ENCODE assay signal across 8 cellular contexts in the genomic region with DNA sequence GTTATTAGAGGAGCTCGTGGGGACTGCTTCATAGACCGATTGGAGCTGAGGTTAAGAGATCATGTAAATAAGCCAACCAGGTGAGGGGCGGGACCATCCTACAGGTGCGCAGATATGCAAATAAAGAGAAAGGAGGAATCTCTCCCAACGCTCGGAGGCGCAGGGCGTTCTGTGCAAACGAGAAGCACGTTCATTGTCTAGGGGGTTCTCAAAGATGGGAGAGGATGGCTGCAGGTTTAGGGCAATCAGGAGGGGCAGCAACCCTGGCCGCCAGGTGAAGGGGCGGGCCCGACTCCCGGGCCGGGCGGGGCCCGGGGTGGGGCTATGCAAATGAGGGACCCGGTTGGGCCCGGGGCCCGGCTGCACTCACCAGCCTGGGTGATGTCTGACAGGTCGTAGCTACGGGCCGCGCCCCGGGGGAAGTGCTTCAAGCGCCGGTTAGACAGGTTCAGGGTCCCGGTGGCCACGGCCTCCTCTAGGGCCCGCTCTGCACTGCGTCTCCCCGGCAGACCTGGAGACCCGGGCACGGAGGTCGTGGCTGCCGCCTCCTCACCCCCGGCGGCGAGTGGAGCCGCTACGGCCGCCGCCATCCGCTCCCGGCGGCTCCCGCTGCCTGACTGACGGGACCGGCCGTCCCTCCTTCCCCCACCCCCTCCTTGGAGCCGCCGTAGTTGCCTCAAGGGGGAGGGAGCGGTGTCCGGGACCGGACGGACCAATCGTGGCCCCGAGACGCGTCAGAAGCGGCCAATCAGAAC. TPM values are rescaled to one million over a fixed set of nuclear protein-coding genes. Genes with fewer than 3 reads are reported as not detected.
A peak's percentile ranks its signal among the peaks of the same experiment; 100 is the strongest.
DNase-seq lines count a peak whose midpoint lies in the region; ATAC-seq, FAIRE-seq and TF ChIP-seq lines count a peak whose summit lies in the region.

LRCH4 (minus strand) TSS at position 619 of the 755 bp plus-strand sequence; CDS start at position 590, 29 bp downstream.

- intact Hi-C loops in Caco-2 (cut with micrococcal nuclease; ENCODE audit: unreplicated experiment) (loop anchor here (1.0 to 2.0 kb wide), 5 partner anchors 19 to 267 kb away; partner anchors contain the start of genes GNB2, MOSPD3 and SLC12A9), mammary epithelial cell (cut with micrococcal nuclease) (loop anchor here (1.0 to 2.0 kb wide), 4 partner anchors 19 to 156 kb away; partner anchors contain the start of genes MEPCE and MOSPD3), kidney (cut with DNase I) (no loop called here)

- H3K79me2 ChIP-seq in mammary epithelial cell (ENCODE audit: insufficient read depth, low read length) = peaks cover 29% of the 10 kb centered on the region

- H3K27ac ChIP-seq in mammary epithelial cell (ENCODE audit: insufficient read depth, low read depth, low read length) = peak within 1 kb of the TSS; percentile 74
- H3K27ac ChIP-seq in kidney (ENCODE audit: low read depth in 2 of 2, low read length in 2 of 2) = peak within 1 kb of the TSS; percentile 95 to 96

- DNase-seq in Caco-2 (peak; percentile 81 to 85), T-helper 22 cell (ENCODE audit: low read depth) (peak; percentile 56), mammary epithelial cell (peak; percentile 65), kidney (no peak)
- DNase-seq in Jurkat, Clone E6-1 (ENCODE audit: low read depth, low spot score) = no peak
- DNase-seq in stimulated activated CD4-positive, alpha-beta T cell treated with anti-CD3 and anti-CD28 coated beads, Interleukin-4, amount 100 ng/mL, for 4 hours = peak; percentile 45 to 56

- H3K4me1 ChIP-seq in Caco-2 (peaks cover 13% of the 10 kb centered on the region), mammary epithelial cell (ENCODE audit: insufficient read depth, low read length) (peaks cover 20% of the 10 kb centered on the region), kidney (ENCODE audit: control insufficient read depth in 1 of 2, insufficient read depth in 1 of 2, low read depth in 1 of 2, low read length in 2 of 2) (peaks cover 7 to 27% of the 10 kb centered on the region in 2 donors)

- peak within 1 kb of the TSS; percentile 84 for H3K9ac ChIP-seq in mammary epithelial cell (ENCODE audit: insufficient read depth, low read length)
- H3K9ac ChIP-seq in kidney (ENCODE audit: low read length in 2 of 2) = peak within 1 kb of the TSS; percentile 78 to 96

- POLR2A ChIA-PET in Caco-2 (lab: Charles Lee) = interaction anchor here (0.5 to 3.6 kb wide), 32 partner anchors 9 to 1105 kb away, joined by 3 to 60 read pairs (median 5); partner anchors contain the start of genes AGFG2, GIGYF1, GNB2 and MEPCE

- no peaks in the 10 kb centered on the region for H3K9me3 ChIP-seq in Caco-2
- H3K9me3 ChIP-seq in mammary epithelial cell (replicated peaks; ENCODE audit: insufficient read depth, low read length) = no peaks in the 10 kb centered on the region
- H3K9me3 ChIP-seq in kidney (ENCODE audit: control insufficient read depth in 1 of 2, low read length in 2 of 2) = no peaks in the 10 kb centered on the region

- no peaks in the 10 kb centered on the region for H4K20me1 ChIP-seq in mammary epithelial cell (ENCODE audit: insufficient read depth, low read length)

- TF ChIP-seq CTCF in Caco-2 (IDR thresholded peaks at IDR 0.05; ENCODE audit: insufficient read depth in 1 of 2, low read depth in 1 of 2, low read length in 1 of 2, severe bottlenecking in 1 of 2, unreplicated experiment in 1 of 2) (no peak), mammary epithelial cell (conservative IDR thresholded peaks at IDR 0.05 in 1 of 2, IDR thresholded peaks at IDR 0.05 in 1 of 2; ENCODE audit: extremely low read depth in 1 of 2, insufficient read depth in 1 of 2, low read depth in 1 of 2, low read length in 2 of 2) (no peak), kidney (IDR thresholded peaks at IDR 0.05; ENCODE audit: borderline replicate concordance, extremely low read depth, insufficient read depth) (no peak)

- in situ Hi-C loops in mammary epithelial cell (cut with MboI; ENCODE audit: low sequenced_read_pairs in 2 of 2) = loop anchor here in 1 of 2 donors (5.0 to 10.0 kb wide), 2 partner anchors 87 to 111 kb away; partner anchors contain the start of genes GNB2 and TSC22D4

- peak within 1 kb of the TSS; percentile 96 for H3K4me2 ChIP-seq in mammary epithelial cell (ENCODE audit: insufficient read depth, low read depth, low read length)

- H3K27me3 ChIP-seq in Caco-2 (replicated peaks; ENCODE audit: control insufficient read depth, insufficient read depth, low read length) = no peaks in the 10 kb centered on the region
- H3K27me3 ChIP-seq in mammary epithelial cell (ENCODE audit: insufficient read depth, low read length) = no peaks in the 10 kb centered on the region

- peaks cover 17% of the 10 kb centered on the region; the same call in 1 of the 2 replicates for H3K36me3 ChIP-seq in Caco-2 (ENCODE audit: control insufficient read depth, insufficient read depth, low read length)
- H3K36me3 ChIP-seq in mammary epithelial cell (ENCODE audit: insufficient read depth, low read length) = peaks cover 4% of the 10 kb centered on the region
- H3K36me3 ChIP-seq in kidney (ENCODE audit: control insufficient read depth in 1 of 2, insufficient read depth in 2 of 2, low read length in 2 of 2) = peaks cover 11 to 14% of the 10 kb centered on the region in 2 donors

- H3K4me1 Mint-ChIP-seq in Caco-2 (ENCODE audit: low read depth, unreplicated experiment) = peaks cover 11% of the 10 kb centered on the region

- TSS peak; percentile 42 for BruUV-seq in Caco-2 (replicated peaks; lab: Mats Ljungman, UMichigan)
- TSS peak; percentile 41 for BruUV-seq in mammary epithelial cell (replicated peaks; lab: Mats Ljungman, UMichigan)

- H3K9me3 Mint-ChIP-seq in Caco-2 (ENCODE audit: unreplicated experiment) = no peaks in the 10 kb centered on the region

- FAIRE-seq in kidney (lab: Jason Lieb, UNC) = no peak

- no peaks in the 10 kb centered on the region for H3K27me3 Mint-ChIP-seq in Caco-2 (ENCODE audit: insufficient read depth, unreplicated experiment)

- ATAC-seq in GM21367 (IDR thresholded peaks at IDR 0.05; ENCODE audit: unreplicated experiment) (peak; percentile 15), HG03457 (IDR thresholded peaks at IDR 0.05; ENCODE audit: unreplicated experiment) (no peak)

- 0% methylated on average over 15 of the region's 61 CpGs for WGBS in mammary epithelial cell (ENCODE audit: low coverage, missing lambda C conversion rate)

- peak within 1 kb of the TSS; percentile 86 for H3K4me3 Mint-ChIP-seq in Caco-2 (ENCODE audit: unreplicated experiment)

- H2AFZ ChIP-seq in mammary epithelial cell (ENCODE audit: low read depth, low read length) = peak within 1 kb of the TSS; percentile 98

- peak within 1 kb of the TSS; percentile 93 for H3K27ac Mint-ChIP-seq in Caco-2 (ENCODE audit: unreplicated experiment)

- CTCF ChIA-PET in Caco-2 (lab: Charles Lee) = interaction anchor here (0.6 to 3.5 kb wide), 28 partner anchors 13 to 453 kb away, joined by 3 to 18 read pairs (median 5); partner anchors contain the start of genes GIGYF1, MOSPD3, NYAP1 and POP7
- CTCF ChIA-PET in mammary epithelial cell (lab: Charles Lee; ENCODE audit: low non-redundant PET) = no interaction called here

- dilution Hi-C loops in mammary epithelial cell (cut with HindIII; ENCODE audit: low sequenced_read_pairs) = no loop called here

- H3K36me3 Mint-ChIP-seq in Caco-2 (ENCODE audit: insufficient read depth, unreplicated experiment) = peaks cover 25% of the 10 kb centered on the region

- peak within 1 kb of the TSS; percentile 74 for H3K4me3 ChIP-seq in Caco-2 (ENCODE audit: low read depth, low read length)
- peak within 1 kb of the TSS; percentile 85 for H3K4me3 ChIP-seq in Jurkat, Clone E6-1 (ENCODE audit: low read length)
- peak within 1 kb of the TSS; percentile 80 to 98 (median 88) for H3K4me3 ChIP-seq in mammary epithelial cell (replicated peaks in 1 of 3; ENCODE audit: insufficient read depth in 1 of 3, low read depth in 2 of 3, low read length in 3 of 3)
- H3K4me3 ChIP-seq in kidney (ENCODE audit: low read length in 2 of 2) = peak within 1 kb of the TSS; percentile 92 to 98

RNA-seq across cellular contexts. Expression of gene LRCH4, which starts in this region (rescaled TPM):
- 69.5 and 71.4 TPM in 2 replicates for total RNA-seq in Caco-2 (2022)
- polyA plus RNA-seq in Jurkat, Clone E6-1 (2012; ENCODE audit: insufficient read depth, insufficient read length) = 48.3 TPM
- total RNA-seq in mammary epithelial cell = 10 to 100 TPM in 1 of 2 donors, 1 to 10 TPM in 1; 7.8 to 29.1 TPM
- 8.1 TPM for polyA plus RNA-seq in mammary epithelial cell
- 6.0 TPM for polyA minus RNA-seq in mammary epithelial cell
- total RNA-seq in kidney = 62.9 TPM
- 23.2 TPM for polyA plus RNA-seq in kidney (ENCODE audit: insufficient read depth, low read depth, low replicate concordance)

Comparison
In these comparisons a context has a peak if more than half of its experiments do, and no peak if none do; other contexts are left out.
1. DNase-seq: peak in Caco-2 (2 of 2), T-helper 22 cell (single experiment), mammary epithelial cell (single experiment) and stimulated activated CD4-positive, alpha-beta T cell treated with anti-CD3 and anti-CD28 coated beads, Interleukin-4, amount 100 ng/mL, for 4 hours (2 of 2); none in Jurkat, Clone E6-1 (single experiment) and kidney (single experiment).
2. Peak in every context shown above with its lines, with median percentiles within 50 percentile points of each other: H3K4me3 ChIP-seq.